In genomic region chr7:132842478-132842877, GRCh38 we compare ENCODE assay signal across 29 cellular contexts.
"Had no signal": no experiment of that assay in that cellular context is flagged by ENCODE, and none has a peak within 500 bp of the region (broad histone marks: within the 10 kb centered on the region; RNA-seq: fewer than 3 reads in every experiment).

No MANE protein-coding gene starts in this region.

- FAIRE-seq: colon, endometrium, endothelial cell of umbilical vein, frontal cortex had no signal

- H3K36me3 ChIP-seq: colonic mucosa, esophagus muscularis mucosa, gastrocnemius medialis, gastroesophageal sphincter, heart left ventricle, heart right ventricle had no signal

- H3K4me1 ChIP-seq: colonic mucosa, esophagus squamous epithelium, foreskin keratinocyte had no signal

- H3K27ac Mint-ChIP-seq: dendritic cell treated with granulocyte-macrophage colony-stimulating factor and Interleukin-4, amounts not matched to agents 40 ng/mL and 50 ng/mL, for 4 days; effector memory CD8-positive, alpha-beta T cell; endodermal cell had no signal

- H3K9me3 ChIP-seq: colonic mucosa, esophagus muscularis mucosa, esophagus squamous epithelium, gastrocnemius medialis, gastroesophageal sphincter, heart left ventricle, heart right ventricle had no signal

- ATAC-seq: effector memory CD8-positive, alpha-beta T cell; esophagus mucosa; foreskin keratinocyte; gastrocnemius medialis; gastroesophageal sphincter; heart left ventricle; heart right ventricle had no signal

- DNase-seq: colonic mucosa; cortex of kidney; dermis blood vessel endothelial cell; dorsolateral prefrontal cortex; effector CD4-positive, alpha-beta T cell; effector CD8-positive, alpha-beta T cell; effector memory CD4-positive, alpha-beta T cell; effector memory CD8-positive, alpha-beta T cell; endodermal cell; erythroblast; esophagus squamous epithelium; foreskin fibroblast; foreskin keratinocyte; foreskin melanocyte; gastrocnemius medialis; glutamatergic neuron; head of caudate nucleus; heart left ventricle; heart right ventricle had no signal

- H3K27me3 ChIP-seq: colonic mucosa, dorsolateral prefrontal cortex, esophagus muscularis mucosa, esophagus squamous epithelium, foreskin keratinocyte, gastrocnemius medialis, gastroesophageal sphincter, heart left ventricle, heart right ventricle had no signal

- H3K27me3 Mint-ChIP-seq: dendritic cell treated with granulocyte-macrophage colony-stimulating factor and Interleukin-4, amounts not matched to agents 40 ng/mL and 50 ng/mL, for 4 days; effector memory CD8-positive, alpha-beta T cell had no signal

- H3K4me3 Mint-ChIP-seq: dendritic cell treated with granulocyte-macrophage colony-stimulating factor and Interleukin-4, amounts not matched to agents 40 ng/mL and 50 ng/mL, for 4 days; effector memory CD8-positive, alpha-beta T cell; endodermal cell had no signal

- H3K4me3 ChIP-seq: colonic mucosa, coronary artery, dorsolateral prefrontal cortex, esophagus muscularis mucosa, esophagus squamous epithelium, gastrocnemius medialis, gastroesophageal sphincter, heart left ventricle, heart right ventricle had no signal

- H3K9me3 Mint-ChIP-seq: dendritic cell treated with granulocyte-macrophage colony-stimulating factor and Interleukin-4, amounts not matched to agents 40 ng/mL and 50 ng/mL, for 4 days; effector memory CD8-positive, alpha-beta T cell; endodermal cell had no signal

- H3K27ac ChIP-seq: colonic mucosa, coronary artery, dorsolateral prefrontal cortex, epithelial cell of prostate, esophagus muscularis mucosa, esophagus squamous epithelium, foreskin keratinocyte, gastrocnemius medialis, gastroesophageal sphincter, heart left ventricle, heart right ventricle had no signal
